ENCODE assay signal across 1 cellular context in the genomic region with DNA sequence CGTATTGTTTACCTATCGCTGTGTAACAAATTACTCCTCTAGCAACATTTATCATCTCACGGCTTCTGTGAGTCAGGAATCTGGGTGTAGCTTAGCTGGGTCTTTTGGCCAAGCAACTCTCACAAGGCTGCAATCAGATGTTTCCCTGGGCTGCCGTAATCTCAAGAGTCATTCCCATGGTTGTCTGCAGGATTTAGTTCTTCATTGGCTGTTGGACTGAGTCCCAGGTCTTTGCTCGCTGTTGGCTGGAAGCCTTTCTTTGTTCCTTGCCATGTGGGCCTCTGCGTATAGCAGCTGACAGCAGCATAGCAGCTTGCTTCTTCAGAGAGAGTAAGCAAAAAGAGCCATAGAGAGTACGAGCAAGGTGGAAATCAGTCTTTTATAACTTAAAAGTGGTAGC.
TF ChIP-seq lines count a peak whose summit lies in the region.

No MANE protein-coding gene starts in this region.

TF ChIP-seq in WTC11, 78 proteins besides CTCF, POLR2A, EP300 and RAD21 (continued from another document):
- TF ChIP-seq, protein P1, sequence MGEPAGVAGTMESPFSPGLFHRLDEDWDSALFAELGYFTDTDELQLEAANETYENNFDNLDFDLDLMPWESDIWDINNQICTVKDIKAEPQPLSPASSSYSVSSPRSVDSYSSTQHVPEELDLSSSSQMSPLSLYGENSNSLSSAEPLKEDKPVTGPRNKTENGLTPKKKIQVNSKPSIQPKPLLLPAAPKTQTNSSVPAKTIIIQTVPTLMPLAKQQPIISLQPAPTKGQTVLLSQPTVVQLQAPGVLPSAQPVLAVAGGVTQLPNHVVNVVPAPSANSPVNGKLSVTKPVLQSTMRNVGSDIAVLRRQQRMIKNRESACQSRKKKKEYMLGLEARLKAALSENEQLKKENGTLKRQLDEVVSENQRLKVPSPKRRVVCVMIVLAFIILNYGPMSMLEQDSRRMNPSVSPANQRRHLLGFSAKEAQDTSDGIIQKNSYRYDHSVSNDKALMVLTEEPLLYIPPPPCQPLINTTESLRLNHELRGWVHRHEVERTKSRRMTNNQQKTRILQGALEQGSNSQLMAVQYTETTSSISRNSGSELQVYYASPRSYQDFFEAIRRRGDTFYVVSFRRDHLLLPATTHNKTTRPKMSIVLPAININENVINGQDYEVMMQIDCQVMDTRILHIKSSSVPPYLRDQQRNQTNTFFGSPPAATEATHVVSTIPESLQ (CRISPR knock-in tag; IDR thresholded peaks at IDR 0.05): no peak
- no peak for TF ChIP-seq EMX1 (CRISPR knock-in tag; IDR thresholded peaks at IDR 0.05)
- TF ChIP-seq ZNF281 (CRISPR knock-in tag; IDR thresholded peaks at IDR 0.05): no peak
- TF ChIP-seq ATF2 (CRISPR knock-in tag; IDR thresholded peaks at IDR 0.05; ENCODE audit: borderline replicate concordance, low read depth): no peak
- TF ChIP-seq ZNF512 (CRISPR knock-in tag; IDR thresholded peaks at IDR 0.05; ENCODE audit: borderline replicate concordance): no peak
- no peak for TF ChIP-seq TCF7 (CRISPR knock-in tag; IDR thresholded peaks at IDR 0.05; ENCODE audit: low read depth)
- TF ChIP-seq, protein P2, sequence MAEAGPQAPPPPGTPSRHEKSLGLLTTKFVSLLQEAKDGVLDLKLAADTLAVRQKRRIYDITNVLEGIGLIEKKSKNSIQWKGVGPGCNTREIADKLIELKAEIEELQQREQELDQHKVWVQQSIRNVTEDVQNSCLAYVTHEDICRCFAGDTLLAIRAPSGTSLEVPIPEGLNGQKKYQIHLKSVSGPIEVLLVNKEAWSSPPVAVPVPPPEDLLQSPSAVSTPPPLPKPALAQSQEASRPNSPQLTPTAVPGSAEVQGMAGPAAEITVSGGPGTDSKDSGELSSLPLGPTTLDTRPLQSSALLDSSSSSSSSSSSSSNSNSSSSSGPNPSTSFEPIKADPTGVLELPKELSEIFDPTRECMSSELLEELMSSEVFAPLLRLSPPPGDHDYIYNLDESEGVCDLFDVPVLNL (CRISPR knock-in tag; IDR thresholded peaks at IDR 0.05; ENCODE audit: borderline replicate concordance, low read depth): no peak
- TF ChIP-seq OVOL2 (CRISPR knock-in tag; IDR thresholded peaks at IDR 0.05; ENCODE audit: borderline replicate concordance): no peak
- TF ChIP-seq NFATC4 (CRISPR knock-in tag; IDR thresholded peaks at IDR 0.05): no peak
- no peak for TF ChIP-seq PRRX2 (CRISPR knock-in tag; IDR thresholded peaks at IDR 0.05)
- no peak for TF ChIP-seq TEAD1 (CRISPR knock-in tag; IDR thresholded peaks at IDR 0.05)
- TF ChIP-seq ZNF232 (CRISPR knock-in tag; IDR thresholded peaks at IDR 0.05): no peak
TF ChIP-seq in WTC11: peak in this region for 0.
